Comparison of ENCODE assay signal across 29 cellular contexts in the genomic region with DNA sequence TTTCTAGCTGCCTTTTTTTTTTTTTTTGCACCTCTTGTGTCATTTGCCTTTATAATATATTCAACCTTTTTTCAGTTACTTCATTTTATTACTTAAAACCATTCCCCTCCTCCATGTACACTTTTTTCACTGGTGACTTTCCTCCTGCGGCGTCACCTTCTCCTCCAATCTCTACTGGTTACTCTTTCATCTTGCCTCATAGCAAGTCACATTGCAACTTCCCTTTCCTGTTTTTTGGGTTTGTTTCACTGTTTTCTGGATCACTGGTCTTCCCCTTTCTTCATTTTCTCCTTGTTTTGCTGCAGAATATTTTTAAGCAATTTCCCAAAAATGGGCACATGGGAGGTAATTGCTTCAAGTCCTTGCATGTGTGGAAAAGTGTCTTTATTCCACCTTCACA. TPM values are rescaled to one million over a fixed set of nuclear protein-coding genes. Genes with fewer than 3 reads are reported as not detected.
A peak's percentile ranks its signal among the peaks of the same experiment; 100 is the strongest.
DNase-seq lines count a peak whose midpoint lies in the region; ATAC-seq and TF ChIP-seq lines count a peak whose summit lies in the region.
"Had no signal": no experiment of that assay in that cellular context is flagged by ENCODE, and none has a peak within 500 bp of the region (broad histone marks: within the 10 kb centered on the region; RNA-seq: fewer than 3 reads in every experiment).

No MANE protein-coding gene starts in this region.

- H2BK12ac ChIP-seq in H9 (ENCODE audit: insufficient read length, low read depth, low read length), result no peak overlapping the region

- H3K4me1 ChIP-seq in BLaER1 treated with 17β-estradiol and CSF1 and Interleukin-3, amounts not matched to agents 10 nM and 100 nM, result peaks cover 0 to 33% (median 20%) of the 10 kb centered on the region in 10 experiments; a peak in 14 of 20 replicates
- H3K4me1 ChIP-seq in OCI-LY3 (ENCODE audit: low read length) (peaks cover 17% of the 10 kb centered on the region), H9 (ENCODE audit: insufficient read depth, low read length) (no peaks in the 10 kb centered on the region)
- H3K4me1 ChIP-seq: esophagus squamous epithelium, foreskin keratinocyte, Peyer's patch had no signal

- H3K27ac Mint-ChIP-seq in naive thymus-derived CD8-positive, alpha-beta T cell, result peak overlapping the region in 6 of 10 donors; percentile 39 to 83 (median 61)
- H3K27ac Mint-ChIP-seq in H9, result no peak overlapping the region; a peak in 1 of 7 replicates
- no peak overlapping the region for H3K27ac Mint-ChIP-seq in activated CD4-positive, alpha-beta memory T cell treated with anti-CD3 and anti-CD28 coated beads, Interleukin-2, amount 10 ng/mL, durations not matched to agents 7 days and 5 days
- H3K27ac Mint-ChIP-seq: activated CD4-positive, alpha-beta T cell treated with anti-CD3 and anti-CD28 coated beads, Interleukin-2, amount 10 ng/mL, durations not matched to agents 7 days and 5 days; activated T-cell treated with anti-CD3 and anti-CD28 coated beads, Interleukin-2, amount 50 U/mL, for 24 hours; HFFc6; natural killer cell treated with Interleukin-12 subunit alpha and Interleukin-12 subunit beta and Interleukin-15 and Interleukin-18, amount 100 ng/mL, for 72 hours had no signal

- H4K8ac ChIP-seq in H9 (replicated peaks; ENCODE audit: insufficient read length, low read depth, low read length), result no peak overlapping the region

- peaks cover 0 to 12% (median 2%) of the 10 kb centered on the region in 9 donors for H3K9me3 Mint-ChIP-seq in naive thymus-derived CD8-positive, alpha-beta T cell
- H3K9me3 Mint-ChIP-seq in H9, result peaks cover 15 to 18% of the 10 kb centered on the region in 2 experiments
- H3K9me3 Mint-ChIP-seq in activated CD4-positive, alpha-beta memory T cell treated with anti-CD3 and anti-CD28 coated beads, Interleukin-2, amount 10 ng/mL, durations not matched to agents 7 days and 5 days, result no peaks in the 10 kb centered on the region
- H3K9me3 Mint-ChIP-seq: activated T-cell treated with anti-CD3 and anti-CD28 coated beads, Interleukin-2, amount 50 U/mL, for 24 hours; natural killer cell treated with Interleukin-12 subunit alpha and Interleukin-12 subunit beta and Interleukin-15 and Interleukin-18, amount 100 ng/mL, for 72 hours had no signal

- no peak overlapping the region for H4K91ac ChIP-seq in H9 (ENCODE audit: insufficient read length, low read depth, low read length)

- no peak overlapping the region for H2AK5ac ChIP-seq in H9 (ENCODE audit: insufficient read length, low read length)

- H3K23ac ChIP-seq in H9 (ENCODE audit: insufficient read length, low read depth, low read length), result no peak overlapping the region

- peaks cover 0 to 2% (median 0%) of the 10 kb centered on the region in 5 donors for H3K27me3 Mint-ChIP-seq in naive thymus-derived CD8-positive, alpha-beta T cell
- H3K27me3 Mint-ChIP-seq in H9 (ENCODE audit: low read depth), result peaks cover 12% of the 10 kb centered on the region
- H3K27me3 Mint-ChIP-seq in activated CD4-positive, alpha-beta memory T cell treated with anti-CD3 and anti-CD28 coated beads, Interleukin-2, amount 10 ng/mL, durations not matched to agents 7 days and 5 days, result peaks cover 3% of the 10 kb centered on the region
- H3K27me3 Mint-ChIP-seq: activated T-cell treated with anti-CD3 and anti-CD28 coated beads, Interleukin-2, amount 50 U/mL, for 24 hours had no signal

- H3K4me2 ChIP-seq in BLaER1 treated with 17β-estradiol and CSF1 and Interleukin-3, amounts not matched to agents 10 nM and 100 nM, result peak overlapping the region in 9 of 11 experiments; percentile 1 to 75 (median 32); a peak in 13 of 22 replicates
- H3K4me2 ChIP-seq in OCI-LY3 (ENCODE audit: low read length) (no peak overlapping the region), H9 (ENCODE audit: insufficient read depth, insufficient read length, low read length) (no peak overlapping the region)

- CTCF ChIA-PET in activated CD4-positive, alpha-beta memory T cell treated with anti-CD3 and anti-CD28 coated beads, Interleukin-2, amount 10 ng/mL, durations not matched to agents 7 days and 5 days (lab: Charles Lee), result interaction anchor here (0.8 kb wide), 1 partner anchor 31 kb away, joined by 4 read pairs; no protein-coding TSS in a partner anchor

- POLR2A ChIA-PET in naive thymus-derived CD8-positive, alpha-beta T cell (lab: Charles Lee), result no interaction called here
- POLR2A ChIA-PET in activated CD4-positive, alpha-beta memory T cell treated with anti-CD3 and anti-CD28 coated beads, Interleukin-2, amount 10 ng/mL, durations not matched to agents 7 days and 5 days (lab: Charles Lee), result no interaction called here

- H2BK120ac ChIP-seq in H9 (ENCODE audit: low read depth, low read length, poor library complexity, severe bottlenecking), result no peak overlapping the region

- H3K4me3 ChIP-seq in BLaER1 treated with 17β-estradiol and CSF1 and Interleukin-3, amounts not matched to agents 10 nM and 100 nM, result no peak overlapping the region; a peak in 2 of 20 replicates
- H3K4me3 ChIP-seq in HL-60 (replicated peaks; ENCODE audit: insufficient read depth, low read length) (no peak overlapping the region), OCI-LY3 (ENCODE audit: low read length) (no peak overlapping the region)
- H3K4me3 ChIP-seq: esophagus squamous epithelium, heart left ventricle, K562, Peyer's patch had no signal

- no peaks in the 10 kb centered on the region for H3K23me2 ChIP-seq in H9 (ENCODE audit: insufficient read length, low read depth, low read length, poor library complexity, severe bottlenecking)

- H4K20me1 ChIP-seq in BLaER1 treated with 17β-estradiol and CSF1 and Interleukin-3, amounts not matched to agents 10 nM and 100 nM, result no peaks in the 10 kb centered on the region
- H4K20me1 ChIP-seq in OCI-LY3 (ENCODE audit: insufficient read depth, low read length) (no peaks in the 10 kb centered on the region), H9 (ENCODE audit: control insufficient read depth, insufficient read depth, insufficient read length) (no peaks in the 10 kb centered on the region)

- no peak for TF ChIP-seq CTCF in HL-60 (IDR thresholded peaks at IDR 0.05; ENCODE audit: insufficient read depth, low read length)
- TF ChIP-seq CTCF in OCI-LY3 (IDR thresholded peaks at IDR 0.05; ENCODE audit: low read depth, low read length), result no peak
- no peak for TF ChIP-seq CTCF in H9 (conservative IDR thresholded peaks at IDR 0.05)

- peaks cover 20 to 32% (median 22%) of the 10 kb centered on the region in 3 donors for H3K36me3 Mint-ChIP-seq in naive thymus-derived CD8-positive, alpha-beta T cell
- H3K36me3 Mint-ChIP-seq in H9 (ENCODE audit: insufficient read depth in 1 of 3, low read depth in 3 of 3), result peaks cover 1 to 10% (median 6%) of the 10 kb centered on the region in 3 experiments; a peak in 4 of 7 replicates
- H3K36me3 Mint-ChIP-seq in activated CD4-positive, alpha-beta memory T cell treated with anti-CD3 and anti-CD28 coated beads, Interleukin-2, amount 10 ng/mL, durations not matched to agents 7 days and 5 days (ENCODE audit: low read depth), result no peaks in the 10 kb centered on the region

- peak overlapping the region in 8 of 11 experiments; percentile 11 to 76 (median 43); a peak in 13 of 22 replicates for H3K27ac ChIP-seq in BLaER1 treated with 17β-estradiol and CSF1 and Interleukin-3, amounts not matched to agents 10 nM and 100 nM
- H3K27ac ChIP-seq in HL-60 (replicated peaks) (no peak overlapping the region), OCI-LY3 (ENCODE audit: low read length) (no peak overlapping the region), H9 (ENCODE audit: insufficient read length, low read depth, low read length) (no peak overlapping the region)
- H3K27ac ChIP-seq: esophagus squamous epithelium, foreskin keratinocyte, Peyer's patch, WERI-Rb-1 had no signal

- no peaks in the 10 kb centered on the region for H3K27me3 ChIP-seq in BLaER1 treated with 17β-estradiol and CSF1 and Interleukin-3, amounts not matched to agents 10 nM and 100 nM
- H3K27me3 ChIP-seq in HL-60 (ENCODE audit: insufficient read depth, poor library complexity, severe bottlenecking), result no peaks in the 10 kb centered on the region
- H3K27me3 ChIP-seq in OCI-LY3 (ENCODE audit: low read depth, low read length), result no peaks in the 10 kb centered on the region
- no peaks in the 10 kb centered on the region for H3K27me3 ChIP-seq in H9 (ENCODE audit: insufficient read depth, low read length)
- H3K27me3 ChIP-seq: esophagus squamous epithelium, heart left ventricle, Peyer's patch had no signal

- H4K5ac ChIP-seq in H9 (ENCODE audit: insufficient read length, low read depth, low read length), result no peak overlapping the region

- no peaks in the 10 kb centered on the region for H3K36me3 ChIP-seq in BLaER1 treated with 17β-estradiol and CSF1 and Interleukin-3, amounts not matched to agents 10 nM and 100 nM
- H3K36me3 ChIP-seq in OCI-LY3 (replicated peaks; ENCODE audit: low read depth, low read length), result no peaks in the 10 kb centered on the region
- H3K36me3 ChIP-seq: esophagus squamous epithelium, heart left ventricle, Peyer's patch, WERI-Rb-1 had no signal

- H2BK15ac ChIP-seq in H9 (ENCODE audit: low read depth, low read length), result no peak overlapping the region

- no peak overlapping the region for H2BK20ac ChIP-seq in H9 (ENCODE audit: low read depth, low read length, poor library complexity, severe bottlenecking)

- no peak overlapping the region for H3K56ac ChIP-seq in H9 (ENCODE audit: insufficient read length, low read depth, low read length)

- no peak overlapping the region for H3K18ac ChIP-seq in H9 (ENCODE audit: insufficient read length, low read depth, low read length)

- H3K79me1 ChIP-seq in H9 (ENCODE audit: insufficient read depth, low read depth, low read length, poor library complexity, severe bottlenecking), result no peaks in the 10 kb centered on the region

- H3K79me2 ChIP-seq in OCI-LY3 (ENCODE audit: low read length) (no peaks in the 10 kb centered on the region), H9 (ENCODE audit: insufficient read depth, low read length) (no peaks in the 10 kb centered on the region)

- H2AFZ ChIP-seq in OCI-LY3 (ENCODE audit: low read depth, low read length) (peak overlapping the region; percentile 56), H9 (ENCODE audit: low read length) (no peak overlapping the region)

- peaks cover 13 to 21% (median 16%) of the 10 kb centered on the region in 4 donors for H3K4me1 Mint-ChIP-seq in naive thymus-derived CD8-positive, alpha-beta T cell
- H3K4me1 Mint-ChIP-seq in H9, result no peaks in the 10 kb centered on the region
- H3K4me1 Mint-ChIP-seq in activated CD4-positive, alpha-beta memory T cell treated with anti-CD3 and anti-CD28 coated beads, Interleukin-2, amount 10 ng/mL, durations not matched to agents 7 days and 5 days, result peaks cover 9% of the 10 kb centered on the region

- H3T11ph ChIP-seq in H9 (ENCODE audit: low read length), result no peak overlapping the region

- WGBS in H9 (ENCODE audit: extremely low coverage, insufficient read length, low lambda C conversion rate), result no CpG with 5 or more reads among the region's 2 CpGs

- ATAC-seq in naive thymus-derived CD8-positive, alpha-beta T cell, result no peak
- ATAC-seq in GM18505 (IDR thresholded peaks at IDR 0.05; ENCODE audit: unreplicated experiment) (no peak), HG02938 (IDR thresholded peaks at IDR 0.05; ENCODE audit: unreplicated experiment) (no peak)
- ATAC-seq: foreskin keratinocyte; K562; natural killer cell treated with Interleukin-12 subunit alpha and Interleukin-12 subunit beta and Interleukin-15 and Interleukin-18, amount 100 ng/mL, for 72 hours had no signal

- peak; percentile 16 to 64 for DNase-seq in HL-60 (ENCODE audit: low read depth in 1 of 2, low spot score in 1 of 2)
- no peak for DNase-seq in naive thymus-derived CD8-positive, alpha-beta T cell
- no peak for DNase-seq in H9
- no peak for DNase-seq in activated CD4-positive, alpha-beta memory T cell treated with anti-CD3 and anti-CD28 coated beads, Interleukin-2, amount 10 ng/mL, durations not matched to agents 7 days and 5 days
- DNase-seq: activated CD4-positive, alpha-beta T cell treated with anti-CD3 and anti-CD28 coated beads, Interleukin-2, amount 10 ng/mL, durations not matched to agents 7 days and 5 days; activated gamma-delta T cell treated with Interleukin-2 at 50 U/mL for 16 hours; activated T-cell treated with anti-CD3 and anti-CD28 coated beads, Interleukin-2, amount 50 U/mL, for 24 hours; amygdala; Calu3; CD4-positive, CD25-positive, alpha-beta regulatory T cell; esophagus squamous epithelium; foreskin keratinocyte; GOT3; heart left ventricle; HFFc6; NCI-H1417 treated with DMSO at 0.1 percent for 48 hours; NCI-H2029 treated with DMSO at 0.1 percent for 48 hours; NCI-H524 treated with DMSO at 0.1 percent for 48 hours; Peyer's patch; SHP77 treated with DMSO at 0.1 percent for 48 hours; stimulated activated naive CD4-positive, alpha-beta T cell; T1000; WERI-Rb-1 had no signal

- H3K4ac ChIP-seq in H9 (ENCODE audit: low read depth, low read length), result no peak overlapping the region

- H3K14ac ChIP-seq in H9 (ENCODE audit: insufficient read depth, low read length), result no peak overlapping the region

- no peak overlapping the region for H2BK5ac ChIP-seq in H9 (ENCODE audit: insufficient read length, low read length)

- peak overlapping the region in 2 of 11 experiments; percentile 33 to 53; a peak in 2 of 22 replicates for H3K9ac ChIP-seq in BLaER1 treated with 17β-estradiol and CSF1 and Interleukin-3, amounts not matched to agents 10 nM and 100 nM
- H3K9ac ChIP-seq in OCI-LY3 (ENCODE audit: low read length) (no peak overlapping the region), H9 (ENCODE audit: extremely low read depth, insufficient read length, low read length) (no peak overlapping the region)

- peak overlapping the region in 7 of 10 donors; percentile 3 to 74 (median 29) for H3K4me3 Mint-ChIP-seq in naive thymus-derived CD8-positive, alpha-beta T cell
- H3K4me3 Mint-ChIP-seq in H9, result no peak overlapping the region
- no peak overlapping the region for H3K4me3 Mint-ChIP-seq in activated CD4-positive, alpha-beta memory T cell treated with anti-CD3 and anti-CD28 coated beads, Interleukin-2, amount 10 ng/mL, durations not matched to agents 7 days and 5 days
- H3K4me3 Mint-ChIP-seq: activated CD4-positive, alpha-beta T cell treated with anti-CD3 and anti-CD28 coated beads, Interleukin-2, amount 10 ng/mL, durations not matched to agents 7 days and 5 days; activated T-cell treated with anti-CD3 and anti-CD28 coated beads, Interleukin-2, amount 50 U/mL, for 24 hours; HFFc6; natural killer cell treated with Interleukin-12 subunit alpha and Interleukin-12 subunit beta and Interleukin-15 and Interleukin-18, amount 100 ng/mL, for 72 hours had no signal

- TF ChIP-seq POLR2A in GM18505 (IDR thresholded peaks at IDR 0.05; ENCODE audit: borderline replicate concordance, extremely low read depth, insufficient read depth, insufficient read length), result no peak

- peaks cover 16 to 41% (median 27%) of the 10 kb centered on the region in 11 experiments; a peak in 20 of 22 replicates for H3K9me3 ChIP-seq in BLaER1 treated with 17β-estradiol and CSF1 and Interleukin-3, amounts not matched to agents 10 nM and 100 nM (replicated peaks in 1 of 11)
- H3K9me3 ChIP-seq in OCI-LY3 (ENCODE audit: insufficient read depth, low read length), result no peaks in the 10 kb centered on the region
- no peaks in the 10 kb centered on the region for H3K9me3 ChIP-seq in H9 (ENCODE audit: control insufficient read depth, low read depth, low read length)
- H3K9me3 ChIP-seq: esophagus squamous epithelium, Peyer's patch had no signal

RNA-seq across cellular contexts. Expression of a gene that starts 37.7 kb away (rescaled TPM):
- 10 to 100 TPM; 23.9 to 27.2 TPM for total RNA-seq in naive thymus-derived CD8-positive, alpha-beta T cell
- polyA plus RNA-seq in naive thymus-derived CD8-positive, alpha-beta T cell, result 10 to 100 TPM in 2 of 3 donors, 1 to 10 TPM in 1; 9.7 to 19.5 (median 18.6) TPM
- 0.35 TPM in 2 replicates for total RNA-seq in H9 (2021)
- 10 to 100 TPM; 10.5 to 11.3 TPM for total RNA-seq in activated CD4-positive, alpha-beta memory T cell treated with anti-CD3 and anti-CD28 coated beads, Interleukin-2, amount 10 ng/mL, durations not matched to agents 7 days and 5 days

Comparison
In these comparisons a context has a peak if more than half of its experiments do, and no peak if none do; other contexts are left out.
1. H3K27ac ChIP-seq: peak in BLaER1 treated with 17β-estradiol and CSF1 and Interleukin-3, amounts not matched to agents 10 nM and 100 nM (8 of 11); none in HL-60 (single experiment), OCI-LY3 (single experiment) and H9 (single experiment).
2. H3K4me2 ChIP-seq: peak in BLaER1 treated with 17β-estradiol and CSF1 and Interleukin-3, amounts not matched to agents 10 nM and 100 nM (9 of 11); none in OCI-LY3 (single experiment) and H9 (single experiment).
3. DNase-seq: peak in HL-60 (2 of 2); none in naive thymus-derived CD8-positive, alpha-beta T cell (0 of 10), H9 (single experiment) and activated CD4-positive, alpha-beta memory T cell treated with anti-CD3 and anti-CD28 coated beads, Interleukin-2, amount 10 ng/mL, durations not matched to agents 7 days and 5 days (single experiment).
4. H3K27ac Mint-ChIP-seq: peak in naive thymus-derived CD8-positive, alpha-beta T cell (6 of 10); none in H9 (0 of 3) and activated CD4-positive, alpha-beta memory T cell treated with anti-CD3 and anti-CD28 coated beads, Interleukin-2, amount 10 ng/mL, durations not matched to agents 7 days and 5 days (single experiment).
5. H3K4me3 Mint-ChIP-seq: peak in naive thymus-derived CD8-positive, alpha-beta T cell (7 of 10); none in H9 (0 of 2) and activated CD4-positive, alpha-beta memory T cell treated with anti-CD3 and anti-CD28 coated beads, Interleukin-2, amount 10 ng/mL, durations not matched to agents 7 days and 5 days (single experiment).